15 cellular contexts compared by ENCODE assay signal in the genomic region with DNA sequence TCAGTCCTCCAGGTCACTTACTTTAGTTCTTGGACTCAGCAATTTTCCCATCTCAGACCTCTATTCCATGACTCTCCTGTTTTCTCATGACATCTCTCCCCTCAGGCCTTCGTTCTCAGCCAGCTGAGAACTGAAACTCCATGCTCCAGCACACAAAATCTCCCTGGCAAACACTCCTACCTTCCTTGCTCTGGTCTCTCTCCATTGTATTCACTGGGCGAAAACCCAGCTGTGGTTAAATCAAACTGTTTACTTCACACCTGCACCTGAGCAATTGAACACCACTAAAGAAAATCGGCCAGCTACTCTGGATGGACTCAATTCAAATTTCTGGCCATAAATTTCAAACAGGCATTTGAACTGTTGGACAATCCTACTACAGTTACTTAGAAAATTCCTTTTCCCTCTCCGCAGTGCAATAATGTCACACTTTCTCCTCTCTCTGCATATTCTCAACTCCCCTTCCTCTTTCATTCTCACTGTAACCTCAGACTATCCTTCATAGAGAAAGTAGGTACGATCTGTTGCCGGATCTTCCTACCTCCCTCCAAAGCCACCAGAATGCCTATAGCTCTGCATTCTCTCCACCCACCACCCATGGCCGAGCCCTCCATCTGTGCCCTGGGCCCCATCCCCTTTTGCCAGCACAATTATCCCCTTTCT.
DNase-seq lines count a peak whose midpoint lies in the region; TF ChIP-seq lines count a peak whose summit lies in the region.
"Had no signal": no experiment of that assay in that cellular context is flagged by ENCODE, and none has a peak within 500 bp of the region (broad histone marks: within the 10 kb centered on the region; RNA-seq: fewer than 3 reads in every experiment).

No MANE protein-coding gene starts in this region.

- DNase-seq in NCI-H2107 treated with DMSO at 0.1 percent for 48 hours (lab: John Stamatoyannopoulos, UW; ENCODE audit: unreplicated experiment) (peak; percentile 85), NCI-H2107 (lab: John Stamatoyannopoulos, UW) (no peak), NCI-H2196 (lab: John Stamatoyannopoulos, UW; ENCODE audit: unreplicated experiment) (peak; percentile 33), germinal center (ENCODE audit: low spot score) (peak; percentile 42), transverse colon (no peak), HK-2 (ENCODE audit: unreplicated experiment) (no peak), amniotic stem cell (lab: John Stamatoyannopoulos, UW) (no peak), thyroid gland (no peak)
- DNase-seq: activated CD4-positive, alpha-beta memory T cell treated with anti-CD3 and anti-CD28 coated beads, Interleukin-2, amount 10 ng/mL, durations not matched to agents 7 days and 5 days; activated effector memory CD4-positive, alpha-beta T cell treated with anti-CD3 and anti-CD28 coated beads, Interleukin-2, amount 50 U/mL, for 16 hours; effector memory CD8-positive, alpha-beta T cell; right cardiac atrium; T1000 had no signal

- H3K9me3 ChIP-seq in transverse colon: no peaks in the 10 kb centered on the region
- no peaks in the 10 kb centered on the region for H3K9me3 ChIP-seq in thyroid gland

- no peak for TF ChIP-seq CTCF in transverse colon (IDR thresholded peaks at IDR 0.05)
- TF ChIP-seq CTCF in thyroid gland (IDR thresholded peaks at IDR 0.05): no peak

- TF ChIP-seq EP300 in transverse colon (IDR thresholded peaks at IDR 0.05; ENCODE audit: low read depth): no peak

- H3K4me1 ChIP-seq in transverse colon (peaks cover 22 to 58% (median 47%) of the 10 kb centered on the region in 4 donors), thyroid gland (peaks cover 16 to 34% of the 10 kb centered on the region in 2 donors)

- no peak for TF ChIP-seq POLR2A in transverse colon (IDR thresholded peaks at IDR 0.05)
- no peak for TF ChIP-seq POLR2A in thyroid gland (IDR thresholded peaks at IDR 0.05)

- H3K36me3 ChIP-seq in transverse colon: no peaks in the 10 kb centered on the region
- no peaks in the 10 kb centered on the region for H3K36me3 ChIP-seq in thyroid gland

- 63 to 70% methylated on average over 7 of the region's 7 CpGs for WGBS in transverse colon (ENCODE audit: low coverage in 1 of 2), 2 donors
- WGBS in thyroid gland, 2 donors: 81 to 85% methylated on average over 7 of the region's 7 CpGs

- H3K27ac ChIP-seq in transverse colon: peak overlapping the region; percentile 24 to 97 (median 96)
- H3K27ac ChIP-seq in thyroid gland: no peak overlapping the region
- H3K27ac ChIP-seq: 22Rv1, RWPE1 had no signal

- H3K27me3 ChIP-seq in transverse colon (no peaks in the 10 kb centered on the region), thyroid gland (no peaks in the 10 kb centered on the region)

- intact Hi-C loops in transverse colon (cut with DNase I; ENCODE audit: low total_unique reads) (loop anchor here (5.0 kb wide), 1 partner anchor 109 kb away; no protein-coding TSS in a partner anchor), thyroid gland (cut with DNase I) (loop anchor here (10.0 kb wide), 1 partner anchor 537 kb away; no protein-coding TSS in a partner anchor)

- H3K4me3 ChIP-seq in transverse colon (no peak overlapping the region), thyroid gland (replicated peaks in 1 of 3) (no peak overlapping the region)

- in situ Hi-C loops in transverse colon (cut with MboI; ENCODE audit: low pct_ligation_motif_present in 1 of 4, low pct_unique_long_range_greater_than_20kb in 1 of 4, low sequenced_read_pairs in 3 of 4): loop anchor here (5.0 to 10.0 kb wide), 5 partner anchors 107 to 267 kb away; no protein-coding TSS in a partner anchor

Comparison
In these comparisons a context has a peak if more than half of its experiments do, and no peak if none do; other contexts are left out.
1. DNase-seq: peak in NCI-H2107 treated with DMSO at 0.1 percent for 48 hours (single experiment), NCI-H2196 (single experiment) and germinal center (single experiment); none in NCI-H2107 (single experiment), transverse colon (single experiment), HK-2 (single experiment), amniotic stem cell (single experiment) and thyroid gland (0 of 2).
2. H3K27ac ChIP-seq: peak in transverse colon (4 of 4); none in thyroid gland (0 of 3).